Comparison of ENCODE assay signal across 8 cellular contexts in the genomic region with DNA sequence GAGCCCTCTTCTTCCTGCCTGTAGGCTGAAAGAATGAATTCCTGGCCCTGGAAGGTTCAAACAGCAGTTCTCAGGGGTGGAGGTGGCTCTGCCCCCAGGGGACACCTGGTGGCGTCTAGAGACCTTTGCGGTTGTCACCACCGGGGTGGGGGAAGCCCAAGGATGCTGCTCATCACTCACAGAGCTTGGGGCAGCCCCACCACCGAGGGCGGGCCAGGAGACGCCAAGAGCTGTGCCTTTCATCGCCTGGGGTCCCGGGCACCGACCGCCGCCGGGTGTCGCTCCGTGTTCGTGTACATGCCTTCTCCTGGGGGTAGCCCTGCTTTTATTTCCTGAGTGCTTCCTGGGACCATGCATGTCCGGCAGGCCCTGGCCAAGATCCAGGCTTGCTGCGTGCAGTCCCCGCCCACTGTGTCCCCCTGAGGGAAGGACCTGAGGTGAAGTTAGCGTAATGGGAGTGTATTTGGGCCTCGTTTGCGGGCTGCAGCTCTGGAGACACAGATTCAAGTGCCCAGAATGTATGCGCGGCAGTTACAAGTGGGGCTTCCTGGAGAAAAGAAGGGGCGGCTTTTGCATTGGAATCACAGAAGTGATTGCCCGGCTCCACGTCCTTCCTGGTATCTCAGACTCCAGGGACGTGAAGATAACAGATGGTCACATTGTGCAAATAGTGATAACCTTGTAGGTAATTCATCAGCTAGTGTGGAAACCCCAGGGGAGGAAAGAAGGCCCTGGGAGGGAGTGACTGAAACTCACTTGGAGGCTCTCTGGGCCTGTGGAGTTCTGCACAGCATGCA. TPM values are rescaled to one million over a fixed set of nuclear protein-coding genes. Genes with fewer than 3 reads are reported as not detected.
DNase-seq lines count a peak whose midpoint lies in the region; ATAC-seq, FAIRE-seq and TF ChIP-seq lines count a peak whose summit lies in the region.

No MANE protein-coding gene starts in this region.

- peak; percentile 85 for TF ChIP-seq RAD21 in HepG2 (CRISPR knock-in tag; IDR thresholded peaks at IDR 0.05)

- POLR2A ChIA-PET in HepG2 (lab: Yijun Ruan, JAX), result interaction anchor here (0.5 to 3.1 kb wide), 9 partner anchors 8 to 279 kb away, joined by 3 to 10 read pairs (median 5); a partner anchor contains a TSS

- no peak overlapping the region for H2AFZ ChIP-seq in HepG2 (ENCODE audit: low read length)

- H3K27ac ChIP-seq in DOHH2 (ENCODE audit: low read depth, low read length) (0 out of 2 replicates have a peak overlapping the region, but pooled peaks have one; percentile 27), HepG2 (ENCODE audit: extremely low read length, insufficient read depth, low read length) (peak overlapping the region; percentile 96)

- in situ Hi-C loops in HepG2 (cut with HindIII; ENCODE audit: extremely low pct_ligation_motif_present, low pct_unique_long_range_greater_than_20kb), result loop anchor here (5.0 kb wide), 1 partner anchor 41 kb away; no protein-coding TSS in a partner anchor

- TF ChIP-seq CTCF in DOHH2 (IDR thresholded peaks at IDR 0.05; ENCODE audit: low read depth, low read length, poor library complexity, severe bottlenecking) (peak; percentile 40), HepG2 (CRISPR knock-in tag; IDR thresholded peaks at IDR 0.05) (peak; percentile 90)

- H3K4me1 ChIP-seq in DOHH2 (ENCODE audit: control insufficient read depth, low read length), result peaks cover 54% of the 10 kb centered on the region
- peaks cover 34% of the 10 kb centered on the region for H3K4me1 ChIP-seq in NT2/D1 (ENCODE audit: insufficient read depth, insufficient read length)
- peaks cover 78% of the 10 kb centered on the region for H3K4me1 ChIP-seq in HepG2 (ENCODE audit: insufficient read depth, low read length)

- 2% methylated on average over 10 of the region's 27 CpGs for WGBS in HepG2 (ENCODE audit: low lambda C conversion rate)

- ATAC-seq in GM21723 (IDR thresholded peaks at IDR 0.05; ENCODE audit: unreplicated experiment) (peak; percentile 48), HepG2 (peak; percentile 32), GM21390 (IDR thresholded peaks at IDR 0.05; ENCODE audit: unreplicated experiment) (no peak)

- intact Hi-C loops in HepG2 (cut with micrococcal nuclease; ENCODE audit: unreplicated experiment), result no loop called here

- FAIRE-seq in HepG2 (lab: Jason Lieb, UNC), result peak; percentile 79

- TF ChIP-seq POLR2A in HepG2 (IDR thresholded peaks at IDR 0.05; ENCODE audit: insufficient read depth in 1 of 2, low read depth in 2 of 2, low read length in 2 of 2), result no peak

- H3K9me3 ChIP-seq in DOHH2 (ENCODE audit: control insufficient read depth, insufficient read depth, low read length), result no peaks in the 10 kb centered on the region
- no peaks in the 10 kb centered on the region for H3K9me3 ChIP-seq in NT2/D1 (ENCODE audit: insufficient read depth, low read length)
- no peaks in the 10 kb centered on the region for H3K9me3 ChIP-seq in HepG2 (ENCODE audit: low read length)

- peak overlapping the region; percentile 52 for H3K4me3 ChIP-seq in DOHH2 (ENCODE audit: low read length)
- no peak overlapping the region for H3K4me3 ChIP-seq in NT2/D1 (ENCODE audit: insufficient read length, low read depth)
- peak overlapping the region; percentile 20 to 58 (median 39); a peak in 5 of 6 replicates for H3K4me3 ChIP-seq in HepG2 (replicated peaks in 1 of 3; ENCODE audit: insufficient read depth in 1 of 3, low read depth in 2 of 3, low read length in 3 of 3)

- H3K9ac ChIP-seq in NT2/D1 (ENCODE audit: insufficient read length, low read depth) (peak overlapping the region; percentile 47), HepG2 (ENCODE audit: insufficient read depth, low read depth, low read length) (peak overlapping the region; percentile 50)

- CTCF ChIA-PET in HepG2 (lab: Yijun Ruan, JAX; ENCODE audit: low intra/inter-chr PET ratio, low total read pairs), result interaction anchor here (0.9 kb wide), 1 partner anchor 15 kb away, joined by 5 read pairs; no protein-coding TSS in a partner anchor

- BruUV-seq in HepG2 (replicated peaks; lab: Mats Ljungman, UMichigan), result no TSS peak

- H4K20me1 ChIP-seq in DOHH2 (ENCODE audit: control insufficient read depth, insufficient read depth, low read depth, low read length) (peaks cover 60% of the 10 kb centered on the region), HepG2 (ENCODE audit: insufficient read depth, low read length) (peaks cover 39% of the 10 kb centered on the region)

- H3F3A ChIP-seq in DOHH2 (ENCODE audit: control insufficient read depth, insufficient read depth), result no peaks in the 10 kb centered on the region

- H3K9me2 ChIP-seq in DOHH2 (replicated peaks; ENCODE audit: control insufficient read depth, low read length), result no peaks in the 10 kb centered on the region

- H3K27me3 ChIP-seq in DOHH2 (ENCODE audit: control insufficient read depth, low read length) (no peaks in the 10 kb centered on the region), NT2/D1 (ENCODE audit: insufficient read depth, insufficient read length) (no peaks in the 10 kb centered on the region), HepG2 (ENCODE audit: control insufficient read depth in 1 of 2, insufficient read depth in 2 of 2, low read length in 2 of 2) (no peaks in the 10 kb centered on the region)

- TF ChIP-seq EP300 in HepG2 (IDR thresholded peaks at IDR 0.05; ENCODE audit: low read depth in 2 of 2, low read length in 2 of 2), result peak in 1 of 2 experiments; percentile 66; a peak in 1 of 4 replicates
- TF ChIP-seq EP300 in HepG2 (CRISPR knock-in tag; IDR thresholded peaks at IDR 0.05; ENCODE audit: borderline replicate concordance), result no peak

- H3K79me2 ChIP-seq in DOHH2 (ENCODE audit: control insufficient read depth, low read length) (peaks cover 100% of the 10 kb centered on the region), HepG2 (ENCODE audit: insufficient read depth, low read length) (peaks cover 86% of the 10 kb centered on the region)

- H3K4me2 ChIP-seq in DOHH2 (ENCODE audit: low read length), result peak overlapping the region; percentile 69
- peak overlapping the region; percentile 73 for H3K4me2 ChIP-seq in HepG2 (ENCODE audit: low read depth, low read length)

- peaks cover 51% of the 10 kb centered on the region for H3K36me3 ChIP-seq in DOHH2 (ENCODE audit: control insufficient read depth, low read length)
- H3K36me3 ChIP-seq in NT2/D1 (ENCODE audit: insufficient read depth, insufficient read length, low read length), result peaks cover 23% of the 10 kb centered on the region
- peaks cover 6 to 10% of the 10 kb centered on the region in 2 experiments; a peak in 3 of 5 replicates for H3K36me3 ChIP-seq in HepG2 (replicated peaks in 1 of 2; ENCODE audit: control insufficient read depth in 1 of 2, insufficient read depth in 2 of 2, low read length in 2 of 2)

- DNase-seq in NT2/D1 (ENCODE audit: low read depth, low spot score), result no peak
- peak; percentile 56 for DNase-seq in activated effector memory CD4-positive, alpha-beta T cell treated with Interleukin-2 at 50 U/mL for 16 hours
- DNase-seq in HepG2 (ENCODE audit: low spot score), result peak; percentile 76
- DNase-seq in stimulated activated CD8-positive, alpha-beta memory T cell treated with anti-CD3 and anti-CD28 coated beads, Interleukin-7, amount 100 ng/mL, for 4 hours (ENCODE audit: low read depth in 2 of 2), result peak; percentile 81 to 87
- no peak for DNase-seq in SIG-M5 (lab: John Stamatoyannopoulos, UW)

RNA-seq across cellular contexts. Expression of a gene that starts 7.8 kb away (rescaled TPM):
- total RNA-seq in HepG2 (2016; rRNA removed; fragmentation: Illumina TruSeq; extraction: Trizol), result 7.5 and 9.7 TPM in 2 replicates
- total RNA-seq in HepG2 (2016; cell fraction: cytosol; rRNA removed; fragmentation: Illumina TruSeq; extraction: Trizol; ENCODE audit: low read depth), result 20.6 and 20.7 TPM in 2 replicates
- total RNA-seq in HepG2 (2016; cell fraction: insoluble cytoplasmic fraction; rRNA removed; fragmentation: Illumina TruSeq; extraction: Trizol), result 6.4 and 8.2 TPM in 2 replicates
- 12.0 and 15.8 TPM in 2 replicates for total RNA-seq in HepG2 (2016; cell fraction: membrane; rRNA removed; fragmentation: Illumina TruSeq; extraction: Trizol)
- total RNA-seq in HepG2 (2016; cell fraction: nucleus; rRNA removed; fragmentation: Illumina TruSeq; extraction: Trizol), result 12.3 and 14.9 TPM in 2 replicates
- 14.6 and 17.9 TPM in 2 replicates for polyA plus RNA-seq in HepG2 (2011; rRNA removed)
- 6.1 and 9.5 TPM in 2 replicates for polyA plus RNA-seq in HepG2 (2011; cell fraction: cytosol; rRNA removed)
- polyA plus RNA-seq in HepG2 (2011; cell fraction: nucleus; rRNA removed), result 138 and 210 TPM in 2 replicates
- polyA plus RNA-seq in HepG2 (2012), result 22.3 and 23.3 TPM in 2 replicates
- polyA plus RNA-seq in HepG2 (2016; cell fraction: cytosol; fragmentation: Illumina TruSeq; extraction: Trizol; ENCODE audit: low read depth), result 2.5 and 3.3 TPM in 2 replicates
- polyA plus RNA-seq in HepG2 (2016; cell fraction: insoluble cytoplasmic fraction; fragmentation: Illumina TruSeq; extraction: Trizol; ENCODE audit: low read depth), result 10.5 and 15.3 TPM in 2 replicates
- 7.1 TPM in 2 replicates for polyA plus RNA-seq in HepG2 (2016; cell fraction: membrane; fragmentation: Illumina TruSeq; extraction: Trizol; ENCODE audit: low read depth)
- 76.0 and 84.3 TPM in 2 replicates for polyA plus RNA-seq in HepG2 (2016; cell fraction: nucleus; fragmentation: Illumina TruSeq; extraction: Trizol; ENCODE audit: insufficient read depth, low read depth)
- polyA minus RNA-seq in HepG2 (2011; rRNA and poly(A)+ RNA removed; ENCODE audit: low replicate concordance), result 36.8 and 45.6 TPM in 2 replicates
- 21.6 and 26.0 TPM in 2 replicates for polyA minus RNA-seq in HepG2 (2011; cell fraction: cytosol; rRNA and poly(A)+ RNA removed)
- polyA minus RNA-seq in HepG2 (2011; cell fraction: nucleus; rRNA and poly(A)+ RNA removed), result 30.1 and 31.9 TPM in 2 replicates

RNA-seq across cellular contexts. Expression of a gene that starts 20.2 kb away (rescaled TPM):
- total RNA-seq in HepG2 (2016; rRNA removed; fragmentation: Illumina TruSeq; extraction: Trizol), result 73.5 and 82.6 TPM in 2 replicates
- total RNA-seq in HepG2 (2016; cell fraction: cytosol; rRNA removed; fragmentation: Illumina TruSeq; extraction: Trizol; ENCODE audit: low read depth), result 30.1 and 33.5 TPM in 2 replicates
- 55.4 and 84.4 TPM in 2 replicates for total RNA-seq in HepG2 (2016; cell fraction: insoluble cytoplasmic fraction; rRNA removed; fragmentation: Illumina TruSeq; extraction: Trizol)
- 61.4 and 65.9 TPM in 2 replicates for total RNA-seq in HepG2 (2016; cell fraction: membrane; rRNA removed; fragmentation: Illumina TruSeq; extraction: Trizol)
- 44.7 and 54.3 TPM in 2 replicates for total RNA-seq in HepG2 (2016; cell fraction: nucleus; rRNA removed; fragmentation: Illumina TruSeq; extraction: Trizol)
- 68.0 and 78.6 TPM in 2 replicates for polyA plus RNA-seq in HepG2 (2011; rRNA removed)
- polyA plus RNA-seq in HepG2 (2011; cell fraction: cytosol; rRNA removed), result 50.1 and 66.2 TPM in 2 replicates
- polyA plus RNA-seq in HepG2 (2011; cell fraction: nucleus; rRNA removed), result 236 and 270 TPM in 2 replicates
- 61.5 and 82.7 TPM in 2 replicates for polyA plus RNA-seq in HepG2 (2012)
- polyA plus RNA-seq in HepG2 (2016; cell fraction: cytosol; fragmentation: Illumina TruSeq; extraction: Trizol; ENCODE audit: low read depth), result 11.6 and 13.9 TPM in 2 replicates
- polyA plus RNA-seq in HepG2 (2016; cell fraction: insoluble cytoplasmic fraction; fragmentation: Illumina TruSeq; extraction: Trizol; ENCODE audit: low read depth), result 71.2 and 87.4 TPM in 2 replicates
- polyA plus RNA-seq in HepG2 (2016; cell fraction: membrane; fragmentation: Illumina TruSeq; extraction: Trizol; ENCODE audit: low read depth), result 38.5 and 41.5 TPM in 2 replicates
- 139 and 143 TPM in 2 replicates for polyA plus RNA-seq in HepG2 (2016; cell fraction: nucleus; fragmentation: Illumina TruSeq; extraction: Trizol; ENCODE audit: insufficient read depth, low read depth)
- 72.3 and 142 TPM in 2 replicates for polyA minus RNA-seq in HepG2 (2011; rRNA and poly(A)+ RNA removed; ENCODE audit: low replicate concordance)
- 54.0 and 70.6 TPM in 2 replicates for polyA minus RNA-seq in HepG2 (2011; cell fraction: cytosol; rRNA and poly(A)+ RNA removed)
- polyA minus RNA-seq in HepG2 (2011; cell fraction: nucleus; rRNA and poly(A)+ RNA removed), result 44.3 and 51.8 TPM in 2 replicates

Comparison
In these comparisons a context has a peak if more than half of its experiments do, and no peak if none do; other contexts are left out.
1. DNase-seq: peak in activated effector memory CD4-positive, alpha-beta T cell treated with Interleukin-2 at 50 U/mL for 16 hours (single experiment), HepG2 (single experiment) and stimulated activated CD8-positive, alpha-beta memory T cell treated with anti-CD3 and anti-CD28 coated beads, Interleukin-7, amount 100 ng/mL, for 4 hours (2 of 2); none in NT2/D1 (single experiment) and SIG-M5 (single experiment).